1 cellular context compared by ENCODE assay signal in the genomic region with DNA sequence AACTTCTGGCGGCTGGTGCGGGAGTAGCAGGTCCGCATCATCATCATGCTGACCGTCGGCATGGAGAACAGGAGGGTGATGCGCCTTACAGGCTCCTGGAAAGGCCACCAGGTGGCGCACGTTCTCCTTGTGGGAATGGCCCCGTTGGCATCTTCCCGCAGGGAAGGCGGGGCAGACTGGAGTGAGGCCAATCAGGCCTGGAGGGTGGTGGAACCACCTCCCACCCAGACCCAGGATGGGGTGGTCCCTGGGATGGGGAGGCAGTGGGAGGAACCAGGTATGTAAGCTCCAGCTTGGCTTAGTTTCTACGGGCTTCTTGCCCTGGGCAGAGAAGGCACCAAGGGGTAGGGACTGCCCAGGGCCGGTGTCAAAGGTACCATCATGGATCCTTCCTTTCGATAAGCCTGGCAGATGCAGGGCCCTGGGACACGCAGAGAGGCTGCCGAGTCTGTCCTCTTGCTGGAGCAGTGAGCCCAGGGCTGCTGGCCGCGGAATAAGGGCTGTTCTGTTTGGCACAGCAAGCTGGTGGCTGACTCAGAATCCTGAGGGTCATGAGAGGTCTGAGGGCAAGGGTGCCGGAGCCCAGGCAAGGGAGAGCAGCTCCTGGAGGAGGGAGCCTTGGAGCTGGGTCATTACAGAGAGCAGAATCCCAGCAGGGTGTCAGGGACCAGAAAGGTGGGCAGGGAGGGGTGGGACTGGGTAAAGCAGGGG.
TF ChIP-seq lines count a peak whose summit lies in the region.

No MANE protein-coding gene starts in this region.

TF ChIP-seq in Ishikawa, 13 proteins besides CTCF, POLR2A, EP300 and RAD21 (continued from another document):
- TF ChIP-seq TEAD4 (IDR thresholded peaks at IDR 0.05), result peak; percentile 21; the same call in 1 of the 2 replicates
- no peak for TF ChIP-seq CREB1 (IDR thresholded peaks at IDR 0.05; ENCODE audit: low read depth)
- TF ChIP-seq FOXM1 (IDR thresholded peaks at IDR 0.05; ENCODE audit: borderline replicate concordance, low read depth), result no peak
- no peak for TF ChIP-seq TCF12 (IDR thresholded peaks at IDR 0.05; ENCODE audit: low read depth)
- peak; percentile 77 for TF ChIP-seq NFIC (IDR thresholded peaks at IDR 0.05)
- TF ChIP-seq REST (IDR thresholded peaks at IDR 0.05; ENCODE audit: low read depth), result no peak
- no peak for TF ChIP-seq CEBPB (IDR thresholded peaks at IDR 0.05)
- no peak; the same call in 1 of the 2 replicates for TF ChIP-seq ZBTB7A (IDR thresholded peaks at IDR 0.05; ENCODE audit: low read depth)
